Comparison of ENCODE assay signal across 27 cellular contexts in genomic region chr14:100391777-100392176, GRCh38. TPM values are rescaled to one million over a fixed set of nuclear protein-coding genes. Genes with fewer than 3 reads are reported as not detected.
DNase-seq lines count a peak whose midpoint lies in the region; TF ChIP-seq lines count a peak whose summit lies in the region.
"Had no signal": no experiment of that assay in that cellular context is flagged by ENCODE, and none has a peak within 500 bp of the region (broad histone marks: within the 10 kb centered on the region; RNA-seq: fewer than 3 reads in every experiment).

No MANE protein-coding gene starts in this region.

- H3K9me2 ChIP-seq in SK-N-SH: no peaks in the 10 kb centered on the region

- peak overlapping the region; percentile 36 for H3K27ac Mint-ChIP-seq in MCF 10A (ENCODE audit: low read depth, unreplicated experiment)
- H3K27ac Mint-ChIP-seq: activated naive CD8-positive, alpha-beta T cell treated with anti-CD3 and anti-CD28 coated beads, Interleukin-2, amount 10 ng/mL, durations not matched to agents 7 days and 5 days; activated T-helper 2 cell treated with anti-CD3 and anti-CD28 coated beads, Interferon-gamma antibody, Interleukin-2, Interleukin-4, amounts not matched to agents 10 μg/mL and 5 μg/mL and 100 μg/mL, durations not matched to agents 14 hours and 24 hours and 36 hours; CD4-positive, alpha-beta T cell had no signal

- H3K27me3 ChIP-seq in mammary epithelial cell (ENCODE audit: insufficient read depth, low read length) (no peaks in the 10 kb centered on the region), SK-N-SH (ENCODE audit: insufficient read depth) (no peaks in the 10 kb centered on the region), esophagus muscularis mucosa (no peaks in the 10 kb centered on the region)

- TF ChIP-seq EP300 in SK-N-SH (IDR thresholded peaks at IDR 0.05; ENCODE audit: borderline replicate concordance in 1 of 2, low read depth in 1 of 2, low read length in 1 of 2) (peak in 1 of 2 experiments; percentile 78; a peak in 2 of 4 replicates), esophagus muscularis mucosa (IDR thresholded peaks at IDR 0.05) (no peak)

- H3K4me3 ChIP-seq in mammary epithelial cell (replicated peaks in 1 of 3; ENCODE audit: insufficient read depth in 1 of 3, low read depth in 2 of 3, low read length in 3 of 3) (no peak overlapping the region), SK-N-SH (ENCODE audit: low read depth in 2 of 2, low read length in 1 of 2) (no peak overlapping the region), foreskin fibroblast (ENCODE audit: low read depth in 1 of 2, low read length in 2 of 2) (peak overlapping the region in 1 of 2 donors; percentile 20), esophagus muscularis mucosa (no peak overlapping the region)
- H3K4me3 ChIP-seq: HAP-1 had no signal

- CTCF ChIA-PET in MCF 10A (lab: Yijun Ruan, JAX) (interaction anchor here (0.7 to 3.4 kb wide), 4 partner anchors 26 to 137 kb away, joined by 3 to 11 read pairs (median 4); no protein-coding TSS in a partner anchor), mammary epithelial cell (lab: Charles Lee; ENCODE audit: low non-redundant PET) (no interaction called here), SK-N-SH (lab: Yijun Ruan, JAX) (interaction anchor here (1.0 to 15.3 kb wide), 9 partner anchors 9 to 508 kb away, joined by 3 to 310 read pairs (median 7); partner anchors contain the start of gene RTL1)

- no peaks in the 10 kb centered on the region for H3K9me3 Mint-ChIP-seq in MCF 10A (ENCODE audit: unreplicated experiment)
- H3K9me3 Mint-ChIP-seq: activated naive CD8-positive, alpha-beta T cell treated with anti-CD3 and anti-CD28 coated beads, Interleukin-2, amount 10 ng/mL, durations not matched to agents 7 days and 5 days; activated T-helper 2 cell treated with anti-CD3 and anti-CD28 coated beads, Interferon-gamma antibody, Interleukin-2, Interleukin-4, amounts not matched to agents 10 μg/mL and 5 μg/mL and 100 μg/mL, durations not matched to agents 14 hours and 24 hours and 36 hours; CD4-positive, alpha-beta T cell; naive B cell had no signal

- no peak overlapping the region for H2AFZ ChIP-seq in mammary epithelial cell (ENCODE audit: low read depth, low read length)
- no peak overlapping the region for H2AFZ ChIP-seq in SK-N-SH (ENCODE audit: low read depth)

- TF ChIP-seq CTCF in MCF 10A (IDR thresholded peaks at IDR 0.05; ENCODE audit: unreplicated experiment): no peak
- no peak for TF ChIP-seq CTCF in mammary epithelial cell (conservative IDR thresholded peaks at IDR 0.05 in 1 of 2, IDR thresholded peaks at IDR 0.05 in 1 of 2; ENCODE audit: extremely low read depth in 1 of 2, insufficient read depth in 1 of 2, low read depth in 1 of 2, low read length in 2 of 2)
- TF ChIP-seq CTCF in SK-N-SH (IDR thresholded peaks at IDR 0.05): no peak
- TF ChIP-seq CTCF in foreskin fibroblast (IDR thresholded peaks at IDR 0.05; ENCODE audit: low read depth, low read length): no peak
- TF ChIP-seq CTCF in esophagus muscularis mucosa (IDR thresholded peaks at IDR 0.05): no peak

- H3K4me2 ChIP-seq in mammary epithelial cell (ENCODE audit: insufficient read depth, low read depth, low read length) (no peak overlapping the region), SK-N-SH (0 out of 2 replicates have a peak overlapping the region, but pooled peaks have one; percentile 51)
- H3K4me2 ChIP-seq: KMS-11 had no signal

- 0 out of 2 replicates have a peak, but pooled peaks have one; percentile 9 for TF ChIP-seq RAD21 in SK-N-SH (IDR thresholded peaks at IDR 0.05; ENCODE audit: low read length)

- H3K4me3 Mint-ChIP-seq in MCF 10A (ENCODE audit: unreplicated experiment): no peak overlapping the region
- H3K4me3 Mint-ChIP-seq: activated naive CD8-positive, alpha-beta T cell treated with anti-CD3 and anti-CD28 coated beads, Interleukin-2, amount 10 ng/mL, durations not matched to agents 7 days and 5 days; CD4-positive, alpha-beta T cell; naive B cell had no signal

- no peak overlapping the region for H3K27ac ChIP-seq in mammary epithelial cell (ENCODE audit: insufficient read depth, low read depth, low read length)
- H3K27ac ChIP-seq in SK-N-SH (ENCODE audit: low read depth in 2 of 2, low read length in 1 of 2): peak overlapping the region; percentile 18 to 88; a peak in 3 of 4 replicates
- no peak overlapping the region for H3K27ac ChIP-seq in esophagus muscularis mucosa (replicated peaks in 1 of 4)
- H3K27ac ChIP-seq: KMS-11, WERI-Rb-1 had no signal

- BruUV-seq in MCF 10A (replicated peaks; lab: Mats Ljungman, UMichigan) (no TSS peak), mammary epithelial cell (replicated peaks; lab: Mats Ljungman, UMichigan) (no TSS peak)

- POLR2A ChIA-PET in MCF 10A (lab: Yijun Ruan, JAX) (interaction anchor here (1.2 to 1.3 kb wide), 2 partner anchors 17 to 30 kb away, joined by 3 to 4 read pairs; no protein-coding TSS in a partner anchor), SK-N-SH (lab: Yijun Ruan, JAX) (interaction anchor here (0.6 to 2.7 kb wide), 10 partner anchors 8 to 510 kb away, joined by 3 to 11 read pairs (median 4); no protein-coding TSS in a partner anchor)

- dilution Hi-C loops in mammary epithelial cell (cut with HindIII; ENCODE audit: low sequenced_read_pairs): no loop called here

- no peak for DNase-seq in MCF 10A (ENCODE audit: unreplicated experiment)
- no peak for DNase-seq in mammary epithelial cell
- DNase-seq in SK-N-SH: no peak
- DNase-seq in foreskin fibroblast: peak; percentile 59 to 84
- no peak for DNase-seq in NCI-H1417 (lab: John Stamatoyannopoulos, UW)
- DNase-seq in NCI-H128 (lab: John Stamatoyannopoulos, UW; ENCODE audit: unreplicated experiment): no peak
- DNase-seq in NCI-H2029 treated with DMSO at 0.1 percent for 48 hours (lab: John Stamatoyannopoulos, UW): no peak
- no peak for DNase-seq in esophagus muscularis mucosa (ENCODE audit: extremely low spot score)
- DNase-seq: activated CD4-positive, alpha-beta T cell treated with anti-CD3 and anti-CD28 coated beads, Interleukin-2, amount 50 U/mL, for 1 hour; activated CD8-positive, alpha-beta memory T cell treated with anti-CD3 and anti-CD28 coated beads, Interleukin-2, amount 50 U/mL, for 48 hours; activated naive CD8-positive, alpha-beta T cell treated with anti-CD3 and anti-CD28 coated beads, Interleukin-2, amount 10 ng/mL, durations not matched to agents 7 days and 5 days; CD4-positive, alpha-beta T cell; DMS 273 treated with DMSO at 0.1 percent for 48 hours; kidney glomerular epithelial cell; mesendoderm; naive B cell; NCI-H1048; NCI-H1930; NCI-H446; occipital lobe; stimulated activated CD4-positive, alpha-beta T cell treated with anti-CD3 and anti-CD28 coated beads, Interleukin-4, amount 100 ng/mL, for 4 hours; stimulated activated naive CD8-positive, alpha-beta T cell treated with anti-CD3 and anti-CD28 coated beads, Interleukin-15, Interleukin-2, amounts not matched to agents 100 U/mL and 50 U/mL, for 24 hours; T-helper 2 cell; WERI-Rb-1 had no signal

- H3F3A ChIP-seq in SK-N-SH (replicated peaks; ENCODE audit: insufficient read depth): no peaks in the 10 kb centered on the region

- H3K36me3 ChIP-seq in mammary epithelial cell (ENCODE audit: insufficient read depth, low read length) (no peaks in the 10 kb centered on the region), SK-N-SH (replicated peaks in 1 of 2; ENCODE audit: control insufficient read depth in 1 of 2, insufficient read depth in 2 of 2, low read length in 1 of 2) (no peaks in the 10 kb centered on the region), esophagus muscularis mucosa (no peaks in the 10 kb centered on the region)
- H3K36me3 ChIP-seq: HAP-1, WERI-Rb-1 had no signal

- H3K4me1 Mint-ChIP-seq in MCF 10A (ENCODE audit: insufficient read depth, unreplicated experiment): peaks cover 22% of the 10 kb centered on the region

- intact Hi-C loops in MCF 10A (cut with micrococcal nuclease): no loop called here
- intact Hi-C loops in mammary epithelial cell (cut with micrococcal nuclease): no loop called here
- intact Hi-C loops in esophagus muscularis mucosa (cut with DNase I): no loop called here

- H3K9me3 ChIP-seq in mammary epithelial cell (replicated peaks; ENCODE audit: insufficient read depth, low read length): no peaks in the 10 kb centered on the region
- H3K9me3 ChIP-seq in SK-N-SH: no peaks in the 10 kb centered on the region
- H3K9me3 ChIP-seq in esophagus muscularis mucosa: no peaks in the 10 kb centered on the region
- H3K9me3 ChIP-seq: HAP-1 had no signal

- H4K20me1 ChIP-seq in mammary epithelial cell (ENCODE audit: insufficient read depth, low read length) (no peaks in the 10 kb centered on the region), SK-N-SH (ENCODE audit: insufficient read depth) (no peaks in the 10 kb centered on the region)

- H3K9ac ChIP-seq in mammary epithelial cell (ENCODE audit: insufficient read depth, low read length): no peak overlapping the region
- H3K9ac ChIP-seq in SK-N-SH: no peak overlapping the region
- H3K9ac ChIP-seq: KMS-11 had no signal

- peaks cover 18% of the 10 kb centered on the region for H3K36me3 Mint-ChIP-seq in MCF 10A (ENCODE audit: insufficient read depth, unreplicated experiment)
- H3K36me3 Mint-ChIP-seq: activated naive CD8-positive, alpha-beta T cell treated with anti-CD3 and anti-CD28 coated beads, Interleukin-2, amount 10 ng/mL, durations not matched to agents 7 days and 5 days had no signal

- peaks cover 7% of the 10 kb centered on the region for H3K79me2 ChIP-seq in mammary epithelial cell (ENCODE audit: insufficient read depth, low read length)
- H3K79me2 ChIP-seq in SK-N-SH (ENCODE audit: insufficient read depth): peaks cover 5% of the 10 kb centered on the region

- WGBS in mammary epithelial cell (ENCODE audit: low coverage, missing lambda C conversion rate): 98% methylated on average over 4 of the region's 4 CpGs
- 76% methylated on average over 4 of the region's 4 CpGs for WGBS in SK-N-SH (ENCODE audit: low lambda C conversion rate)
- 70% methylated on average over 4 of the region's 4 CpGs for WGBS in esophagus muscularis mucosa

- TF ChIP-seq POLR2A in esophagus muscularis mucosa (IDR thresholded peaks at IDR 0.05; ENCODE audit: low read depth): no peak

- H3K4me1 ChIP-seq in mammary epithelial cell (ENCODE audit: insufficient read depth, low read length) (no peaks in the 10 kb centered on the region), SK-N-SH (ENCODE audit: control insufficient read depth in 1 of 2, insufficient read depth in 2 of 2, low read depth in 1 of 2, low read length in 1 of 2) (peaks cover 12 to 79% of the 10 kb centered on the region in 2 experiments; a peak in 3 of 4 replicates), esophagus muscularis mucosa (peaks cover 0 to 45% (median 35%) of the 10 kb centered on the region in 4 donors)

- in situ Hi-C loops in mammary epithelial cell (cut with MboI; ENCODE audit: low sequenced_read_pairs in 2 of 2): loop anchor here in 1 of 2 donors (25.0 kb wide), 1 partner anchor 1271 kb away; no protein-coding TSS in a partner anchor

- H3K27me3 Mint-ChIP-seq in MCF 10A (ENCODE audit: insufficient read depth, unreplicated experiment): no peaks in the 10 kb centered on the region
- H3K27me3 Mint-ChIP-seq: activated naive CD8-positive, alpha-beta T cell treated with anti-CD3 and anti-CD28 coated beads, Interleukin-2, amount 10 ng/mL, durations not matched to agents 7 days and 5 days; CD4-positive, alpha-beta T cell; naive B cell had no signal

RNA-seq across cellular contexts. Expression of gene WDR25, which starts 15.5 kb away (rescaled TPM):
- total RNA-seq in MCF 10A (2022) (14.3 and 18.2 TPM in 2 replicates), mammary epithelial cell (10 to 100 TPM; 12.3 to 14.0 TPM), esophagus muscularis mucosa (10 to 100 TPM in 2 of 4 donors, 1 to 10 TPM in 2; 7.1 to 10.8 (median 9.4) TPM)
- polyA plus RNA-seq in mammary epithelial cell (7.2 TPM), SK-N-SH (2012; rRNA removed) (26.8 and 33.3 TPM in 2 replicates)
- polyA minus RNA-seq in mammary epithelial cell: 6.9 TPM
- 21.4 and 23.2 TPM in 2 replicates for polyA plus RNA-seq in SK-N-SH (2012; cell fraction: cytosol; rRNA removed)
- 19.3 and 21.2 TPM in 2 replicates for polyA plus RNA-seq in SK-N-SH (2012; cell fraction: nucleus; rRNA removed)

Comparison
In these comparisons a context has a peak if more than half of its experiments do, and no peak if none do; other contexts are left out.
1. DNase-seq: peak in foreskin fibroblast (2 of 2); none in MCF 10A (single experiment), mammary epithelial cell (single experiment), SK-N-SH (single experiment), NCI-H1417 (0 of 3), NCI-H128 (single experiment), NCI-H2029 treated with DMSO at 0.1 percent for 48 hours (single experiment) and esophagus muscularis mucosa (single experiment).
2. H3K27ac ChIP-seq: peak in SK-N-SH (2 of 2); none in mammary epithelial cell (single experiment) and esophagus muscularis mucosa (0 of 4).